ENCODE assay signal across 1 cellular context in genomic region chr7:5596046-5596895, GRCh38.
A peak's percentile ranks its signal among the peaks of the same experiment; 100 is the strongest.
TF ChIP-seq lines count a peak whose summit lies in the region.

No MANE protein-coding gene starts in this region.

TF ChIP-seq in K562, 482 proteins besides CTCF, POLR2A, EP300 and RAD21 (continued from another document and continues in another):
- TF ChIP-seq MTF1 (CRISPR knock-in tag; IDR thresholded peaks at IDR 0.05; ENCODE audit: borderline replicate concordance): no peak
- peak; percentile 74 for TF ChIP-seq MAX (CRISPR knock-in tag; IDR thresholded peaks at IDR 0.05)
- TF ChIP-seq BRF2 (IDR thresholded peaks at IDR 0.05; ENCODE audit: borderline replicate concordance, insufficient read depth, insufficient read length): no peak
- TF ChIP-seq GTF2B (IDR thresholded peaks at IDR 0.05; ENCODE audit: extremely low read depth, insufficient read length): no peak
- no peak for TF ChIP-seq PREB (CRISPR knock-in tag; IDR thresholded peaks at IDR 0.05)
- no peak for TF ChIP-seq ZNF24 (IDR thresholded peaks at IDR 0.05)
- no peak for TF ChIP-seq ZNF589 (CRISPR knock-in tag; IDR thresholded peaks at IDR 0.05; ENCODE audit: low read depth)
- no peak for TF ChIP-seq DIDO1 (tag; IDR thresholded peaks at IDR 0.05; ENCODE audit: low read depth)
- TF ChIP-seq GABPB1 (CRISPR knock-in tag; IDR thresholded peaks at IDR 0.05): no peak
- TF ChIP-seq FIP1L1 (IDR thresholded peaks at IDR 0.05; ENCODE audit: low read depth, low read length, poor library complexity, severe bottlenecking): no peak
- TF ChIP-seq SRF (CRISPR knock-in tag; IDR thresholded peaks at IDR 0.05): peak in 1 of 2 experiments; percentile 48; a peak in 1 of 4 replicates
- TF ChIP-seq CBFB (CRISPR knock-in tag; IDR thresholded peaks at IDR 0.05): 0 out of 2 replicates have a peak, but pooled peaks have one; percentile 38
- TF ChIP-seq MTA1 (IDR thresholded peaks at IDR 0.05; ENCODE audit: borderline replicate concordance): no peak
- TF ChIP-seq USF2 (CRISPR knock-in tag; IDR thresholded peaks at IDR 0.05): no peak
- TF ChIP-seq RCOR1 (IDR thresholded peaks at IDR 0.05; ENCODE audit: borderline replicate concordance in 1 of 2, low read depth in 2 of 2, low read length in 2 of 2): no peak
- TF ChIP-seq ZNF146 (CRISPR knock-in tag; IDR thresholded peaks at IDR 0.05; ENCODE audit: unreplicated experiment): no peak
- no peak for TF ChIP-seq PHB (CRISPR knock-in tag; IDR thresholded peaks at IDR 0.05)
- peak; percentile 85 for TF ChIP-seq BHLHE40 (IDR thresholded peaks at IDR 0.05; ENCODE audit: low read length)
- no peak for TF ChIP-seq MXD1 (CRISPR knock-in tag; IDR thresholded peaks at IDR 0.05; ENCODE audit: borderline replicate concordance, poor library complexity, severe bottlenecking)
- no peak for TF ChIP-seq ZNF232 (CRISPR knock-in tag; IDR thresholded peaks at IDR 0.05)
- TF ChIP-seq NCOA2 (IDR thresholded peaks at IDR 0.05; ENCODE audit: partially characterized antibody in 2 of 2): no peak
- no peak for TF ChIP-seq DACH1 (IDR thresholded peaks at IDR 0.05; ENCODE audit: partially characterized antibody)
- 0 out of 2 replicates have a peak, but pooled peaks have one; percentile 48 for TF ChIP-seq RREB1 (CRISPR knock-in tag; IDR thresholded peaks at IDR 0.05)
- TF ChIP-seq E2F8 (IDR thresholded peaks at IDR 0.05; ENCODE audit: low read depth, partially characterized antibody): no peak
- TF ChIP-seq CBFA2T3 (IDR thresholded peaks at IDR 0.05): no peak
- no peak for TF ChIP-seq FOXM1 (IDR thresholded peaks at IDR 0.05; ENCODE audit: low read depth)
- TF ChIP-seq FOXM1 (CRISPR knock-in tag; IDR thresholded peaks at IDR 0.05; ENCODE audit: low read depth): no peak
- no peak for TF ChIP-seq PHF20 (IDR thresholded peaks at IDR 0.05; ENCODE audit: partially characterized antibody)
- no peak for TF ChIP-seq ELF1 (tag; IDR thresholded peaks at IDR 0.05)
- no peak for TF ChIP-seq TBL1XR1 (IDR thresholded peaks at IDR 0.05; ENCODE audit: low read length in 2 of 2)
- no peak for TF ChIP-seq NUFIP1 (IDR thresholded peaks at IDR 0.05; ENCODE audit: partially characterized antibody)
- no peak for TF ChIP-seq BRD9 (IDR thresholded peaks at IDR 0.05; ENCODE audit: low read depth, partially characterized antibody)
- no peak for TF ChIP-seq HMG20B (CRISPR knock-in tag; IDR thresholded peaks at IDR 0.05)
- no peak for TF ChIP-seq NR2F6 (CRISPR knock-in tag; IDR thresholded peaks at IDR 0.05)
- TF ChIP-seq SIN3A (IDR thresholded peaks at IDR 0.05; ENCODE audit: borderline replicate concordance in 2 of 2, control insufficient read depth in 1 of 2, low read depth in 2 of 2, low read length in 2 of 2): peak; percentile 52 to 94; a peak in 3 of 4 replicates
- TF ChIP-seq KDM1A (IDR thresholded peaks at IDR 0.05): no peak
- peak; percentile 60 to 76 for TF ChIP-seq MAZ (CRISPR knock-in tag; conservative IDR thresholded peaks at IDR 0.05 in 1 of 2, IDR thresholded peaks at IDR 0.05 in 1 of 2)
- TF ChIP-seq E2F3 (CRISPR knock-in tag; IDR thresholded peaks at IDR 0.05): 0 out of 2 replicates have a peak, but pooled peaks have one; percentile 30
- no peak for TF ChIP-seq KDM2B (CRISPR knock-in tag; IDR thresholded peaks at IDR 0.05)
- TF ChIP-seq NCOA6 (IDR thresholded peaks at IDR 0.05): no peak
- no peak for TF ChIP-seq HSF4 (CRISPR knock-in tag; IDR thresholded peaks at IDR 0.05; ENCODE audit: borderline replicate concordance)
- no peak for TF ChIP-seq ZNF512 (tag; IDR thresholded peaks at IDR 0.05)
- peak; percentile 63 for TF ChIP-seq HMGN3 (IDR thresholded peaks at IDR 0.05; ENCODE audit: borderline replicate concordance, extremely low read depth, insufficient read length, low read depth, low read length)
- no peak for TF ChIP-seq HBP1 (CRISPR knock-in tag; IDR thresholded peaks at IDR 0.05)
- TF ChIP-seq ESRRA (IDR thresholded peaks at IDR 0.05; ENCODE audit: borderline replicate concordance, low read depth): no peak
- TF ChIP-seq NELFE (IDR thresholded peaks at IDR 0.05; ENCODE audit: insufficient read depth, insufficient read length): no peak
- no peak for TF ChIP-seq FOXK1 (CRISPR knock-in tag; IDR thresholded peaks at IDR 0.05; ENCODE audit: borderline replicate concordance)
- TF ChIP-seq ZNF511 (CRISPR knock-in tag; IDR thresholded peaks at IDR 0.05): 0 out of 2 replicates have a peak, but pooled peaks have one; percentile 13
- no peak for TF ChIP-seq ZNF354B (CRISPR knock-in tag; IDR thresholded peaks at IDR 0.05)
- TF ChIP-seq PCBP2 (IDR thresholded peaks at IDR 0.05; ENCODE audit: low read depth, low read length, poor library complexity, severe bottlenecking): no peak
- TF ChIP-seq JUNB (CRISPR knock-in tag; conservative IDR thresholded peaks at IDR 0.05): no peak
- TF ChIP-seq NRF1 (conservative IDR thresholded peaks at IDR 0.05 in 1 of 2, IDR thresholded peaks at IDR 0.05 in 1 of 2): no peak
- TF ChIP-seq ZNF3 (CRISPR knock-in tag; IDR thresholded peaks at IDR 0.05): no peak
- TF ChIP-seq COPS2 (conservative IDR thresholded peaks at IDR 0.05): no peak
- TF ChIP-seq ZNF263 (CRISPR knock-in tag; IDR thresholded peaks at IDR 0.05; ENCODE audit: borderline replicate concordance): peak; percentile 99
